Comparison of ENCODE assay signal across 18 cellular contexts in the genomic region with DNA sequence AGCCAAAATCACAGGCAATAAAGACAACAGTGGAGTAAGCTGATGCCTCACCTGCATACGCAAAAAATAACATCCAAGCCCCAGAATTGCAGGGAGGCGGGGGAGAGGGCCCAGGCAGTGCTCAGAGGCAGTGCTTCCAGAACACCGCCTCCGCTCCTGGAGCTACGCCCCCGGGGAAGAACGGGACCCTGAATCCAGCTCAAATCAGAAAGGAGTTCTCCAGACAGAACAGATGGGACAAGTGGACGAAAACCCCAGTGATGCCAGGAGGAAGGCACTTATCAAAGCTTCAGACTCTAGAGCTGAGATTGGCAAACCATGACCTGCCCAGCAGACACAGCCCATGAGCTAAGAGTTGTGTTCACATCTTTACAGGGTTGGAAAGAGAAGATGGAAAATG.
DNase-seq lines count a peak whose midpoint lies in the region; ATAC-seq and TF ChIP-seq lines count a peak whose summit lies in the region.
"Had no signal": no experiment of that assay in that cellular context is flagged by ENCODE, and none has a peak within 500 bp of the region (broad histone marks: within the 10 kb centered on the region; RNA-seq: fewer than 3 reads in every experiment).

No MANE protein-coding gene starts in this region.

- no peak overlapping the region for H3K9ac ChIP-seq in colonic mucosa (ENCODE audit: low read depth in 2 of 2, low read length in 2 of 2)

- no peaks in the 10 kb centered on the region for H3K4me1 Mint-ChIP-seq in activated T-helper 1 cell treated with anti-CD3 and anti-CD28 coated beads, Interleukin-12 subunit alpha, Interleukin-12 subunit beta, Interleukin-2, Interleukin-4 antibody, amounts not matched to agents 30 ng/mL and 10 ng/mL and 1 ng/mL, durations not matched to agents 14 hours and 24 hours and 36 hours (ENCODE audit: low read depth)
- H3K4me1 Mint-ChIP-seq: CD14-positive monocyte, GM23338 had no signal

- peak; percentile 7 for DNase-seq in activated CD8-positive, alpha-beta memory T cell treated with anti-CD3 and anti-CD28 coated beads for 24 hours
- no peak for DNase-seq in activated CD8-positive, alpha-beta memory T cell treated with anti-CD3 and anti-CD28 coated beads, Interleukin-2, amount 50 U/mL, for 4 hours
- peak; percentile 1 for DNase-seq in colonic mucosa
- DNase-seq in occipital lobe (lab: John Stamatoyannopoulos, UW): peak; percentile 16
- DNase-seq in ureter (ENCODE audit: low spot score): peak; percentile 4
- DNase-seq in activated T-helper 1 cell treated with anti-CD3 and anti-CD28 coated beads, Interleukin-12 subunit alpha, Interleukin-12 subunit beta, Interleukin-2, Interleukin-4 antibody, amounts not matched to agents 30 ng/mL and 10 ng/mL and 1 ng/mL, durations not matched to agents 14 hours and 24 hours and 36 hours (ENCODE audit: low spot score): no peak
- DNase-seq: CD8-positive, alpha-beta T cell; COR-L47; DMS153; DMS79 treated with DMSO at 0.1 percent for 48 hours; EL; H7 had no signal

- H3K36me3 Mint-ChIP-seq in activated T-helper 1 cell treated with anti-CD3 and anti-CD28 coated beads, Interleukin-12 subunit alpha, Interleukin-12 subunit beta, Interleukin-2, Interleukin-4 antibody, amounts not matched to agents 30 ng/mL and 10 ng/mL and 1 ng/mL, durations not matched to agents 14 hours and 24 hours and 36 hours (ENCODE audit: low read depth): no peaks in the 10 kb centered on the region
- H3K36me3 Mint-ChIP-seq: CD14-positive monocyte; CD8-positive, alpha-beta T cell had no signal

- ATAC-seq in GM18909 (IDR thresholded peaks at IDR 0.05; ENCODE audit: poor library complexity, unreplicated experiment) (no peak), GM18502 (IDR thresholded peaks at IDR 0.05; ENCODE audit: poor library complexity, unreplicated experiment) (no peak)
- ATAC-seq: CD8-positive, alpha-beta T cell; GM23338 had no signal

- no peaks in the 10 kb centered on the region for H3K4me1 ChIP-seq in colonic mucosa

- no peaks in the 10 kb centered on the region for H3K27me3 Mint-ChIP-seq in activated T-helper 1 cell treated with anti-CD3 and anti-CD28 coated beads, Interleukin-12 subunit alpha, Interleukin-12 subunit beta, Interleukin-2, Interleukin-4 antibody, amounts not matched to agents 30 ng/mL and 10 ng/mL and 1 ng/mL, durations not matched to agents 14 hours and 24 hours and 36 hours (ENCODE audit: insufficient read depth)

- H3K27ac Mint-ChIP-seq in activated T-helper 1 cell treated with anti-CD3 and anti-CD28 coated beads, Interleukin-12 subunit alpha, Interleukin-12 subunit beta, Interleukin-2, Interleukin-4 antibody, amounts not matched to agents 30 ng/mL and 10 ng/mL and 1 ng/mL, durations not matched to agents 14 hours and 24 hours and 36 hours: no peak overlapping the region
- H3K27ac Mint-ChIP-seq: CD14-positive monocyte; CD8-positive, alpha-beta T cell; GM23338 had no signal

- H3K36me3 ChIP-seq in colonic mucosa: no peaks in the 10 kb centered on the region

- no peaks in the 10 kb centered on the region for H3K9me3 ChIP-seq in colonic mucosa

- H3K4me3 Mint-ChIP-seq in activated T-helper 1 cell treated with anti-CD3 and anti-CD28 coated beads, Interleukin-12 subunit alpha, Interleukin-12 subunit beta, Interleukin-2, Interleukin-4 antibody, amounts not matched to agents 30 ng/mL and 10 ng/mL and 1 ng/mL, durations not matched to agents 14 hours and 24 hours and 36 hours: no peak overlapping the region
- H3K4me3 Mint-ChIP-seq: CD14-positive monocyte; CD8-positive, alpha-beta T cell; GM23338 had no signal

- peaks cover 11% of the 10 kb centered on the region for H3K9me3 Mint-ChIP-seq in activated T-helper 1 cell treated with anti-CD3 and anti-CD28 coated beads, Interleukin-12 subunit alpha, Interleukin-12 subunit beta, Interleukin-2, Interleukin-4 antibody, amounts not matched to agents 30 ng/mL and 10 ng/mL and 1 ng/mL, durations not matched to agents 14 hours and 24 hours and 36 hours

- intact Hi-C loops in colonic mucosa (cut with DNase I): no loop called here
- intact Hi-C loops in activated T-helper 1 cell treated with anti-CD3 and anti-CD28 coated beads, Interleukin-12 subunit alpha, Interleukin-12 subunit beta, Interleukin-2, Interleukin-4 antibody, amounts not matched to agents 30 ng/mL and 10 ng/mL and 1 ng/mL, durations not matched to agents 14 hours and 24 hours and 36 hours (cut with micrococcal nuclease): no loop called here

- H3K27me3 ChIP-seq in colonic mucosa: no peaks in the 10 kb centered on the region

- H3K4me3 ChIP-seq in colonic mucosa: no peak overlapping the region
- H3K4me3 ChIP-seq: GM23338 had no signal

- TF ChIP-seq CTCF in colonic mucosa (IDR thresholded peaks at IDR 0.05): no peak

- no peak overlapping the region for H3K27ac ChIP-seq in colonic mucosa
- H3K27ac ChIP-seq: 22Rv1, HL-60 had no signal

Comparison
In these comparisons a context has a peak if more than half of its experiments do, and no peak if none do; other contexts are left out.
1. DNase-seq: peak in activated CD8-positive, alpha-beta memory T cell treated with anti-CD3 and anti-CD28 coated beads for 24 hours (single experiment), colonic mucosa (single experiment), occipital lobe (single experiment) and ureter (single experiment); none in activated CD8-positive, alpha-beta memory T cell treated with anti-CD3 and anti-CD28 coated beads, Interleukin-2, amount 50 U/mL, for 4 hours (single experiment) and activated T-helper 1 cell treated with anti-CD3 and anti-CD28 coated beads, Interleukin-12 subunit alpha, Interleukin-12 subunit beta, Interleukin-2, Interleukin-4 antibody, amounts not matched to agents 30 ng/mL and 10 ng/mL and 1 ng/mL, durations not matched to agents 14 hours and 24 hours and 36 hours (single experiment).